In the genomic region with DNA sequence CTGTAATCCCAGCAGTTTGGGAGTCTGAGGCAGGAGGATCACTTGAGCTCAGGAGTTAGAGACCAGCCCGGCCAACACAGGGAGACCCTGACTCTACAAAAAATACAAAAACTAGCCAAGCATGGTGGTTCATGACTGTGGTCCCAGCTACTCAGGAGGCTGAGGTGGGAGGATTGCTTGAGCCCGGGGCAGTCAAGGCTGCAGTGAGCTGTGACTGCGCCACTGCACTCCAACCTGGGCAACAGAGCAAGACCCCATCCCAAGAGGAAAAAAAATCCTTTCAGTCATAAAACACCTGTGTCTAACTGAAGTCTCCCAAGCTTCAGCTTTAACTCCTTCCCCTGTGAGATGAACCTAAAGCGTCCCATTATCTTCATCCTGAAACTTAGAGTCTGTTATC, we compare ENCODE assay signal across 3 cellular contexts.
A peak's percentile ranks its signal among the peaks of the same experiment; 100 is the strongest.
TF ChIP-seq lines count a peak whose summit lies in the region.

No MANE protein-coding gene starts in this region.

TF ChIP-seq in WTC11, 78 proteins besides CTCF, POLR2A, EP300 and RAD21:
- TF ChIP-seq, protein P1, sequence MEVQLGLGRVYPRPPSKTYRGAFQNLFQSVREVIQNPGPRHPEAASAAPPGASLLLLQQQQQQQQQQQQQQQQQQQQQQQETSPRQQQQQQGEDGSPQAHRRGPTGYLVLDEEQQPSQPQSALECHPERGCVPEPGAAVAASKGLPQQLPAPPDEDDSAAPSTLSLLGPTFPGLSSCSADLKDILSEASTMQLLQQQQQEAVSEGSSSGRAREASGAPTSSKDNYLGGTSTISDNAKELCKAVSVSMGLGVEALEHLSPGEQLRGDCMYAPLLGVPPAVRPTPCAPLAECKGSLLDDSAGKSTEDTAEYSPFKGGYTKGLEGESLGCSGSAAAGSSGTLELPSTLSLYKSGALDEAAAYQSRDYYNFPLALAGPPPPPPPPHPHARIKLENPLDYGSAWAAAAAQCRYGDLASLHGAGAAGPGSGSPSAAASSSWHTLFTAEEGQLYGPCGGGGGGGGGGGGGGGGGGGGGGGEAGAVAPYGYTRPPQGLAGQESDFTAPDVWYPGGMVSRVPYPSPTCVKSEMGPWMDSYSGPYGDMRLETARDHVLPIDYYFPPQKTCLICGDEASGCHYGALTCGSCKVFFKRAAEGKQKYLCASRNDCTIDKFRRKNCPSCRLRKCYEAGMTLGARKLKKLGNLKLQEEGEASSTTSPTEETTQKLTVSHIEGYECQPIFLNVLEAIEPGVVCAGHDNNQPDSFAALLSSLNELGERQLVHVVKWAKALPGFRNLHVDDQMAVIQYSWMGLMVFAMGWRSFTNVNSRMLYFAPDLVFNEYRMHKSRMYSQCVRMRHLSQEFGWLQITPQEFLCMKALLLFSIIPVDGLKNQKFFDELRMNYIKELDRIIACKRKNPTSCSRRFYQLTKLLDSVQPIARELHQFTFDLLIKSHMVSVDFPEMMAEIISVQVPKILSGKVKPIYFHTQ (CRISPR knock-in tag; IDR thresholded peaks at IDR 0.05): no peak
- TF ChIP-seq ZNF121 (CRISPR knock-in tag; IDR thresholded peaks at IDR 0.05): 0 out of 2 replicates have a peak, but pooled peaks have one; percentile 30
- TF ChIP-seq, protein P2, sequence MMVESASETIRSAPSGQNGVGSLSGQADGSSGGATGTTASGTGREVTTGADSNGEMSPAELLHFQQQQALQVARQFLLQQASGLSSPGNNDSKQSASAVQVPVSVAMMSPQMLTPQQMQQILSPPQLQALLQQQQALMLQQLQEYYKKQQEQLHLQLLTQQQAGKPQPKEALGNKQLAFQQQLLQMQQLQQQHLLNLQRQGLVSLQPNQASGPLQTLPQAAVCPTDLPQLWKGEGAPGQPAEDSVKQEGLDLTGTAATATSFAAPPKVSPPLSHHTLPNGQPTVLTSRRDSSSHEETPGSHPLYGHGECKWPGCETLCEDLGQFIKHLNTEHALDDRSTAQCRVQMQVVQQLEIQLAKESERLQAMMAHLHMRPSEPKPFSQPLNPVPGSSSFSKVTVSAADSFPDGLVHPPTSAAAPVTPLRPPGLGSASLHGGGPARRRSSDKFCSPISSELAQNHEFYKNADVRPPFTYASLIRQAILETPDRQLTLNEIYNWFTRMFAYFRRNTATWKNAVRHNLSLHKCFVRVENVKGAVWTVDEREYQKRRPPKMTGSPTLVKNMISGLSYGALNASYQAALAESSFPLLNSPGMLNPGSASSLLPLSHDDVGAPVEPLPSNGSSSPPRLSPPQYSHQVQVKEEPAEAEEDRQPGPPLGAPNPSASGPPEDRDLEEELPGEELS (CRISPR knock-in tag; IDR thresholded peaks at IDR 0.05): no peak

TF ChIP-seq in K562, 482 proteins besides CTCF, POLR2A, EP300 and RAD21:
- TF ChIP-seq WHSC1 (IDR thresholded peaks at IDR 0.05; ENCODE audit: low read length) (no peak), ZNF121 (CRISPR knock-in tag; conservative IDR thresholded peaks at IDR 0.05) (peak; percentile 60)
TF ChIP-seq in K562: peak in this region for 1.

TF ChIP-seq in HepG2, 621 proteins besides CTCF, POLR2A, EP300 and RAD21:
- TF ChIP-seq ZNF317 (CRISPR knock-in tag; IDR thresholded peaks at IDR 0.05) (no peak), ELF3 (CRISPR knock-in tag; IDR thresholded peaks at IDR 0.05) (no peak)
